Comparison of ENCODE assay signal across 21 cellular contexts in genomic region chr10:123270806-123271205, GRCh38.
"Had no signal": no experiment of that assay in that cellular context is flagged by ENCODE, and none has a peak within 500 bp of the region (broad histone marks: within the 10 kb centered on the region; RNA-seq: fewer than 3 reads in every experiment).

No MANE protein-coding gene starts in this region.

- H3K4me3 Mint-ChIP-seq: immature natural killer cell; naive B cell; natural killer cell treated with Interleukin-12 subunit alpha and Interleukin-12 subunit beta and Interleukin-15 and Interleukin-18, amount 100 ng/mL, for 72 hours; neural crest cell; stimulated activated effector memory CD8-positive, alpha-beta T cell treated with anti-CD3 and anti-CD28 coated beads, Interleukin-12 subunit alpha, Interleukin-12 subunit beta, amount 100 ng/mL, for 72 hours; type B pancreatic cell had no signal

- H3K9me3 Mint-ChIP-seq: natural killer cell treated with Interleukin-12 subunit alpha and Interleukin-12 subunit beta and Interleukin-15 and Interleukin-18, amount 100 ng/mL, for 72 hours; stimulated activated effector memory CD8-positive, alpha-beta T cell treated with anti-CD3 and anti-CD28 coated beads, Interleukin-12 subunit alpha, Interleukin-12 subunit beta, amount 100 ng/mL, for 72 hours; type B pancreatic cell had no signal

- DNase-seq: colonic mucosa; dermis blood vessel endothelial cell; effector memory CD4-positive, alpha-beta T cell; hypothalamus; immature natural killer cell; left ventricle myocardium superior; lower lobe of right lung; naive B cell; stimulated activated CD4-positive, alpha-beta T cell treated with anti-CD3 and anti-CD28 coated beads, Interleukin-2, amount 100 ng/mL, for 24 hours; stimulated activated CD4-positive, alpha-beta T cell treated with anti-CD3 and anti-CD28 coated beads, Interleukin-4, amount 100 ng/mL, for 24 hours; stimulated activated naive CD4-positive, alpha-beta T cell treated with Interleukin-2 at 50 U/mL for 16 hours; stomach; thyroid gland had no signal

- H2AFZ ChIP-seq: parathyroid adenoma had no signal

- H3K9me3 ChIP-seq: colonic mucosa, lower lobe of right lung, right atrium auricular region, thyroid gland had no signal

- H3K27ac Mint-ChIP-seq: immature natural killer cell; naive B cell; natural killer cell treated with Interleukin-12 subunit alpha and Interleukin-12 subunit beta and Interleukin-15 and Interleukin-18, amount 100 ng/mL, for 72 hours; progenitor cell of endocrine pancreas; stimulated activated effector memory CD8-positive, alpha-beta T cell treated with anti-CD3 and anti-CD28 coated beads, Interleukin-12 subunit alpha, Interleukin-12 subunit beta, amount 100 ng/mL, for 72 hours; type B pancreatic cell had no signal

- H3K4me3 ChIP-seq: colonic mucosa, lower lobe of right lung, right atrium auricular region, stomach, thyroid gland had no signal

- ATAC-seq: left ventricle myocardium superior; lower lobe of right lung; natural killer cell treated with Interleukin-12 subunit alpha and Interleukin-12 subunit beta and Interleukin-15 and Interleukin-18, amount 100 ng/mL, for 72 hours; sciatic nerve; stimulated activated effector memory CD8-positive, alpha-beta T cell treated with anti-CD3 and anti-CD28 coated beads, Interleukin-12 subunit alpha, Interleukin-12 subunit beta, amount 100 ng/mL, for 72 hours had no signal

- H3K27me3 ChIP-seq: right atrium auricular region, thyroid gland had no signal

- H3K27ac ChIP-seq: colonic mucosa, lower lobe of right lung, parathyroid adenoma, right atrium auricular region, stomach, thyroid gland had no signal

- H3K4me1 Mint-ChIP-seq: naive B cell; neural crest cell; stimulated activated effector memory CD8-positive, alpha-beta T cell treated with anti-CD3 and anti-CD28 coated beads, Interleukin-12 subunit alpha, Interleukin-12 subunit beta, amount 100 ng/mL, for 72 hours had no signal

- H3K36me3 Mint-ChIP-seq: natural killer cell treated with Interleukin-12 subunit alpha and Interleukin-12 subunit beta and Interleukin-15 and Interleukin-18, amount 100 ng/mL, for 72 hours; stimulated activated effector memory CD8-positive, alpha-beta T cell treated with anti-CD3 and anti-CD28 coated beads, Interleukin-12 subunit alpha, Interleukin-12 subunit beta, amount 100 ng/mL, for 72 hours; type B pancreatic cell had no signal

- H3K9ac ChIP-seq: parathyroid adenoma had no signal

- H3K36me3 ChIP-seq: colonic mucosa, lower lobe of right lung, right atrium auricular region, stomach, thyroid gland had no signal

- H3K4me1 ChIP-seq: colonic mucosa, lower lobe of right lung, parathyroid adenoma, right atrium auricular region had no signal

- H3K79me2 ChIP-seq: parathyroid adenoma had no signal
